Comparison of ENCODE assay signal across 1 cellular context in genomic region chr1:32014199-32014936, GRCh38.
TF ChIP-seq lines count a peak whose summit lies in the region.

No MANE protein-coding gene starts in this region.

TF ChIP-seq in K562, 482 proteins besides CTCF, POLR2A, EP300 and RAD21 (continued from another document and continues in another):
- TF ChIP-seq AFF4 (CRISPR knock-in tag; IDR thresholded peaks at IDR 0.05) (peak; percentile 13; the same call in 1 of the 2 replicates), ZEB2 (IDR thresholded peaks at IDR 0.05) (no peak), CREB1 (IDR thresholded peaks at IDR 0.05) (no peak; the same call in 1 of the 2 replicates), CREB1 (CRISPR knock-in tag; IDR thresholded peaks at IDR 0.05) (0 out of 2 replicates have a peak, but pooled peaks have one; percentile 1), ZNF592 (IDR thresholded peaks at IDR 0.05) (0 out of 2 replicates have a peak, but pooled peaks have one; percentile 4), ZNF24 (IDR thresholded peaks at IDR 0.05) (no peak), KLF10 (CRISPR knock-in tag; IDR thresholded peaks at IDR 0.05) (no peak), NONO (IDR thresholded peaks at IDR 0.05; ENCODE audit: low read depth in 2 of 2, low read length in 1 of 2) (0 out of 4 replicates have a peak, but pooled peaks of 1 of the 2 experiments have one; percentile 1), ATF3 (IDR thresholded peaks at IDR 0.05) (no peak), ATF3 (CRISPR knock-in tag; conservative IDR thresholded peaks at IDR 0.05) (no peak), ZNF282 (CRISPR knock-in tag; IDR thresholded peaks at IDR 0.05) (0 out of 2 replicates have a peak, but pooled peaks have one; percentile 70), THAP12 (CRISPR knock-in tag; IDR thresholded peaks at IDR 0.05) (no peak), ZBTB9 (CRISPR knock-in tag; IDR thresholded peaks at IDR 0.05) (no peak), RFX7 (CRISPR knock-in tag; IDR thresholded peaks at IDR 0.05) (0 out of 2 replicates have a peak, but pooled peaks have one; percentile 46), WHSC1 (IDR thresholded peaks at IDR 0.05; ENCODE audit: low read length) (no peak), RCOR1 (IDR thresholded peaks at IDR 0.05; ENCODE audit: borderline replicate concordance in 1 of 2, low read depth in 2 of 2, low read length in 2 of 2) (peak in 1 of 2 experiments; percentile 65; a peak in 1 of 4 replicates), ZBTB11 (CRISPR knock-in tag; IDR thresholded peaks at IDR 0.05) (no peak; a peak in 1 of 6 replicates), MECOM (CRISPR knock-in tag; IDR thresholded peaks at IDR 0.05) (no peak), REST (CRISPR knock-in tag; IDR thresholded peaks at IDR 0.05; ENCODE audit: low read depth) (0 out of 2 replicates have a peak, but pooled peaks have one; percentile 16), GATAD2A (IDR thresholded peaks at IDR 0.05) (0 out of 2 replicates have a peak, but pooled peaks have one; percentile 22), RBBP5 (IDR thresholded peaks at IDR 0.05; ENCODE audit: borderline replicate concordance, insufficient read depth, low read length, poor library complexity, severe bottlenecking) (peak; percentile 93), ZC3H11A (IDR thresholded peaks at IDR 0.05; ENCODE audit: low read depth, low read length) (no peak), FOXP4 (CRISPR knock-in tag; IDR thresholded peaks at IDR 0.05; ENCODE audit: borderline replicate concordance) (no peak), CBFB (CRISPR knock-in tag; IDR thresholded peaks at IDR 0.05) (peak; percentile 72), BRD4 (IDR thresholded peaks at IDR 0.05) (0 out of 2 replicates have a peak, but pooled peaks have one; percentile 33), TOE1 (IDR thresholded peaks at IDR 0.05; ENCODE audit: borderline replicate concordance) (peak; percentile 53; the same call in 1 of the 2 replicates), TOE1 (CRISPR knock-in tag; IDR thresholded peaks at IDR 0.05; ENCODE audit: borderline replicate concordance, low read depth) (0 out of 2 replicates have a peak, but pooled peaks have one; percentile 64), ZNF253 (CRISPR knock-in tag; conservative IDR thresholded peaks at IDR 0.05) (no peak), ZNF311 (CRISPR knock-in tag; IDR thresholded peaks at IDR 0.05) (no peak), E2F4 (CRISPR knock-in tag; IDR thresholded peaks at IDR 0.05; ENCODE audit: low read depth) (peak; percentile 57; the same call in 1 of the 2 replicates), SP1 (CRISPR knock-in tag; IDR thresholded peaks at IDR 0.05) (no peak; the same call in none of the 2 replicates), ZNF586 (CRISPR knock-in tag; conservative IDR thresholded peaks at IDR 0.05) (no peak)
